ENCODE assay signal across 27 cellular contexts in the genomic region with DNA sequence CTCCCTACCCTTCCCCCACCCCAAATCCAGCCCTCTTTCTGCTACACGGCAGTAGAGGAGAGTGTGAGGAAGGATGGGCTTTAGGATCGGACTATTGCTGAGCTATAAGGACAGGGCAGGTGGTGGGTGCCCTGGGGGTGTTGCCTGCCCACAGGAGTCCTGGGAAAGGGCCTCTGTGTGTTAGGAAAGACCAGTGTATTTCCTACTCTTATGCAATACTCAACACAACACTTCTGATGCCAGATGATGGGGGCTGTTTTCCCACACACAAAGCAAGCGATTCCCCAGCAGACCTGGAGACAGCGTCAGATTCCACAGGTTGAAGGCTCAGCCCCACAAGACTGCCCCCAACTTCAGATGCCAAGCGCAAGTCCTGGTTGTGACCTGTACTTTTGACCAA.
"Had no signal": no experiment of that assay in that cellular context is flagged by ENCODE, and none has a peak within 500 bp of the region (broad histone marks: within the 10 kb centered on the region; RNA-seq: fewer than 3 reads in every experiment).

No MANE protein-coding gene starts in this region.

- H3K4me3 ChIP-seq: breast epithelium, colonic mucosa, gastroesophageal sphincter, left lung, psoas muscle, SK-N-MC, thoracic aorta, uterus had no signal

- H3K4me1 ChIP-seq: colonic mucosa, uterus had no signal

- H3K27me3 ChIP-seq: breast epithelium, colonic mucosa, gastroesophageal sphincter, left lung, uterus had no signal

- DNase-seq: activated CD4-positive, alpha-beta T cell treated with anti-CD3 and anti-CD28 coated beads for 48 hours; activated CD4-positive, alpha-beta T cell treated with anti-CD3 and anti-CD28 coated beads, Interleukin-2, amount 50 U/mL, for 48 hours; activated CD8-positive, alpha-beta memory T cell treated with anti-CD3 and anti-CD28 coated beads, Interleukin-2, amount 50 U/mL, for 4 hours; activated gamma-delta T cell; activated naive CD4-positive, alpha-beta T cell treated with anti-CD3 and anti-CD28 coated beads, Interleukin-2, amount 10 ng/mL, durations not matched to agents 7 days and 5 days; activated naive CD8-positive, alpha-beta T cell treated with anti-CD3 and anti-CD28 coated beads, Interleukin-2, amount 10 ng/mL, durations not matched to agents 7 days and 5 days; activated T-cell treated with anti-CD3 and anti-CD28 coated beads, Interleukin-2, amount 50 U/mL, for 24 hours; amygdala; colonic mucosa; effector memory CD8-positive, alpha-beta T cell; hypothalamus; kidney glomerular epithelial cell; left lung; naive thymus-derived CD8-positive, alpha-beta T cell; occipital lobe; psoas muscle; right cardiac atrium; stimulated activated CD4-positive, alpha-beta T cell treated with anti-CD3 and anti-CD28 coated beads, Interleukin-2, amount 100 ng/mL, for 48 hours; T-helper 9 cell; uterus; WERI-Rb-1 had no signal

- H3K27ac ChIP-seq: breast epithelium, colonic mucosa, gastroesophageal sphincter, left lung, parathyroid adenoma, psoas muscle, SK-N-MC, thoracic aorta, uterus, WERI-Rb-1 had no signal

- H3K9me3 ChIP-seq: breast epithelium, colonic mucosa, gastroesophageal sphincter, left lung, psoas muscle, thoracic aorta, uterus had no signal

- H3K36me3 ChIP-seq: breast epithelium, colonic mucosa, gastroesophageal sphincter, left lung, thoracic aorta, uterus, WERI-Rb-1 had no signal

- H3K9ac ChIP-seq: parathyroid adenoma had no signal

- H3K79me2 ChIP-seq: parathyroid adenoma had no signal

- ATAC-seq: activated CD4-positive, CD25-positive, alpha-beta regulatory T cell treated with anti-CD3 and anti-CD28 coated beads, Interleukin-2, amount 50 U/mL, for 24 hours; effector memory CD8-positive, alpha-beta T cell; gastroesophageal sphincter; left lung; naive thymus-derived CD8-positive, alpha-beta T cell; psoas muscle; right cardiac atrium had no signal
